Comparison of ENCODE assay signal across 1 cellular context in the genomic region with DNA sequence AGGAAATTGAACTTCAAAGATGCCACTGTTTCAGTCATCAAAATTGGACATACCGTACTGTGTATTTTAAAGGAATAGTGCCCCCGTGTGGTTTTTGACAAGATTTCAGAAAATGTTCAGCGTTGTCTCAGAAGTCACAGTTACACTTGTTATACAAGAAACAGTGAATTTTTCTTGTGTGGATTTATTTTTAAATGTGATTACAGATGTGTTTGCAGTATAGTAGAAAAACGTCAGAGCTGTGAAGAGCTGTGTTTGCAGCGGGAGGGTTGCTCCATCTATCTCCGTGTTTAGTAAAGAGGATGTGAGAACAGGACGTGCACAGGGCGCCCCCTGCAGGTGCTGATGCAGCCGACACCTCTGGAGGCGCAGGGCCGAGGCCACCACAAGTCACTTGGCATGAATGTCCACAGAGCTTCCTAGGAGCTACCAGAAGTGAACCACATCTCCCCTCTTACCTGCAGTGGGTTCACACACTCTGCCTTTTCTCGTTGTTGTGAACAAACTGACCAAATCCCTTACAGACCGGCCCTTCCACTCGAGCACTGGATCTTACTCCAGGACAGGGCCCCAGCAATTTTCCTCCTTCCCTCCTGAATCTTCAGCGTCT.
TF ChIP-seq lines count a peak whose summit lies in the region.

No MANE protein-coding gene starts in this region.

TF ChIP-seq in HepG2, 621 proteins besides CTCF, POLR2A, EP300 and RAD21 (continued from another document and continues in another):
- TF ChIP-seq, protein P1, sequence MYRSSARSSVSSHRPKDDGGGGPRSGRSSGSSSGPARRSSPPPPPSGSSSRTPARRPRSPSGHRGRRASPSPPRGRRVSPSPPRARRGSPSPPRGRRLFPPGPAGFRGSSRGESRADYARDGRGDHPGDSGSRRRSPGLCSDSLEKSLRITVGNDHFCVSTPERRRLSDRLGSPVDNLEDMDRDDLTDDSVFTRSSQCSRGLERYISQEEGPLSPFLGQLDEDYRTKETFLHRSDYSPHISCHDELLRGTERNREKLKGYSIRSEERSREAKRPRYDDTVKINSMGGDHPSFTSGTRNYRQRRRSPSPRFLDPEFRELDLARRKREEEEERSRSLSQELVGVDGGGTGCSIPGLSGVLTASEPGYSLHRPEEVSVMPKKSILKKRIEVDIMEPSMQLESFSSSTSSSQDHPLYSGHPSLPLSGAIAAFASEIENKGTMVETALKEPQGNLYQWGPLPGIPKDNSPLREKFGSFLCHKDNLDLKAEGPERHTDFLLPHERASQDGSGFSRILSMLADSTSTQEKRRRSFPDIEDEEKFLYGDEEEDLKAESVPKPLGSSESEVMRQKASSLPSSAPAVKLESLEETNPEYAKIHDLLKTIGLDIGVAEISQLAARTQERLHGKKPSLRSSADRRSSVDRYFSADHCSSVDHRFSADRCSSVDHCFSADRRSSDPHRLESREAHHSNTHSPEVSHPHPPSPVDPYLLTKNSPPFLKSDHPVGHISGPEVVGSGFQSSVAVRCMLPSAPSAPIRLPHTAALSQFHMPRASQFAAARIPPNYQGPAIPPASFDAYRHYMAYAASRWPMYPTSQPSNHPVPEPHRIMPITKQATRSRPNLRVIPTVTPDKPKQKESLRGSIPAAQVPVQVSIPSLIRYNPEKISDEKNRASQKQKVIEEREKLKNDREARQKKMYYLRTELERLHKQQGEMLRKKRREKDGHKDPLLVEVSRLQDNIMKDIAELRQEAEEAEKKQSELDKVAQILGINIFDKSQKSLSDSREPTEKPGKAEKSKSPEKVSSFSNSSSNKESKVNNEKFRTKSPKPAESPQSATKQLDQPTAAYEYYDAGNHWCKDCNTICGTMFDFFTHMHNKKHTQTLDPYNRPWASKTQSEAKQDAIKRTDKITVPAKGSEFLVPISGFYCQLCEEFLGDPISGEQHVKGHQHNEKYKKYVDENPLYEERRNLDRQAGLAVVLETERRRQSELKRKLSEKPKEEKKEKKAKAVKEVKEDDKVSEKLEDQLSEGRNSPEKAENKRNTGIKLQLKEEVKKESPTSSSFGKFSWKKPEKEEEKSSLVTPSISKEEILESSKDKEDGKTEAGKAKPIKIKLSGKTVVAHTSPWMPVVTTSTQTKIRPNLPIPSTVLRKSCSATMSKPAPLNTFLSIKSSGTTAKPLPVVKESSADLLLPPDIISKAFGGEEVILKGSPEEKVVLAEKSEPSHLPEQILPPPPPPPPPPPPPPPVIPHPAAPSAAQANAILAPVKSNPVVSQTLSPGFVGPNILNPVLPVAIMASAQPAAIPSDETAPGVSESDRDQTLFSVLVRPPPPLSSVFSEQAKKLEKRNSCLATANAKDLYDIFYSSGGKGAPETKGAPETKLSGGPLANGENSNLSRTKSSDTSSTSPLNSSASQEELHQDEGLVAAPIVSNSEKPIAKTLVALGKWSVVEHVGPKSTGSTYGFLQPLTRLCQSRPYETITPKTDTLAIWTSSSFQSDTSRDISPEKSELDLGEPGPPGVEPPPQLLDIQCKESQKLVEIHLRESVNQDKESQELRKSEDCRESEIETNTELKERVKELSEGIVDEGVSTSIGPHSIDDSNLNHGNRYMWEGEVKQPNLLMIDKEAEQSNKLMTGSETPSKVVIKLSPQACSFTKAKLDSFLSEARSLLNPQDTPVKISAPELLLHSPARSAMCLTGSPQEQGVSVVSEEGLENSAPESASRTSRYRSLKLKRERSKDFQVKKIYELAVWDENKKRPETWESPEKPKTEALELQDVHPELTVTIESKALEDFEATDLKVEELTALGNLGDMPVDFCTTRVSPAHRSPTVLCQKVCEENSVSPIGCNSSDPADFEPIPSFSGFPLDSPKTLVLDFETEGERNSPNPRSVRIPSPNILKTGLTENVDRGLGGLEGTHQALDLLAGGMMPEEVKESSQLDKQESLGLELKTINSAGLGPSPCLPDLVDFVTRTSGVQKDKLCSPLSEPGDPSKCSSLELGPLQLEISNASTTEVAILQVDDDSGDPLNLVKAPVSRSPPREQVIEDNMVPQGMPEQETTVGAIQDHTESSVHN (CRISPR knock-in tag; IDR thresholded peaks at IDR 0.05): no peak
- TF ChIP-seq MATR3 (CRISPR knock-in tag; IDR thresholded peaks at IDR 0.05): no peak
- peak; percentile 48; the same call in 1 of the 2 replicates for TF ChIP-seq KMT2B (CRISPR knock-in tag; IDR thresholded peaks at IDR 0.05)
- no peak for TF ChIP-seq RORA (CRISPR knock-in tag; IDR thresholded peaks at IDR 0.05)
- TF ChIP-seq HOXA3 (CRISPR knock-in tag; IDR thresholded peaks at IDR 0.05): peak; percentile 36; the same call in 1 of the 2 replicates
- TF ChIP-seq CENPX (CRISPR knock-in tag; IDR thresholded peaks at IDR 0.05): no peak
- TF ChIP-seq ZNF296 (CRISPR knock-in tag; conservative IDR thresholded peaks at IDR 0.05): no peak
- 0 out of 2 replicates have a peak, but pooled peaks have one; percentile 20 for TF ChIP-seq NFYC (CRISPR knock-in tag; IDR thresholded peaks at IDR 0.05)
- TF ChIP-seq ZNF607 (CRISPR knock-in tag; IDR thresholded peaks at IDR 0.05; ENCODE audit: borderline replicate concordance): no peak
- TF ChIP-seq KDM5A (IDR thresholded peaks at IDR 0.05; ENCODE audit: borderline replicate concordance, low read length): peak; percentile 84; the same call in 1 of the 2 replicates
- TF ChIP-seq ZMYM2 (CRISPR knock-in tag; IDR thresholded peaks at IDR 0.05): no peak
- TF ChIP-seq, protein P2, sequence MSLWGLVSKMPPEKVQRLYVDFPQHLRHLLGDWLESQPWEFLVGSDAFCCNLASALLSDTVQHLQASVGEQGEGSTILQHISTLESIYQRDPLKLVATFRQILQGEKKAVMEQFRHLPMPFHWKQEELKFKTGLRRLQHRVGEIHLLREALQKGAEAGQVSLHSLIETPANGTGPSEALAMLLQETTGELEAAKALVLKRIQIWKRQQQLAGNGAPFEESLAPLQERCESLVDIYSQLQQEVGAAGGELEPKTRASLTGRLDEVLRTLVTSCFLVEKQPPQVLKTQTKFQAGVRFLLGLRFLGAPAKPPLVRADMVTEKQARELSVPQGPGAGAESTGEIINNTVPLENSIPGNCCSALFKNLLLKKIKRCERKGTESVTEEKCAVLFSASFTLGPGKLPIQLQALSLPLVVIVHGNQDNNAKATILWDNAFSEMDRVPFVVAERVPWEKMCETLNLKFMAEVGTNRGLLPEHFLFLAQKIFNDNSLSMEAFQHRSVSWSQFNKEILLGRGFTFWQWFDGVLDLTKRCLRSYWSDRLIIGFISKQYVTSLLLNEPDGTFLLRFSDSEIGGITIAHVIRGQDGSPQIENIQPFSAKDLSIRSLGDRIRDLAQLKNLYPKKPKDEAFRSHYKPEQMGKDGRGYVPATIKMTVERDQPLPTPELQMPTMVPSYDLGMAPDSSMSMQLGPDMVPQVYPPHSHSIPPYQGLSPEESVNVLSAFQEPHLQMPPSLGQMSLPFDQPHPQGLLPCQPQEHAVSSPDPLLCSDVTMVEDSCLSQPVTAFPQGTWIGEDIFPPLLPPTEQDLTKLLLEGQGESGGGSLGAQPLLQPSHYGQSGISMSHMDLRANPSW (CRISPR knock-in tag; IDR thresholded peaks at IDR 0.05; ENCODE audit: borderline replicate concordance): peak; percentile 81; the same call in 1 of the 2 replicates
- TF ChIP-seq, protein P3, sequence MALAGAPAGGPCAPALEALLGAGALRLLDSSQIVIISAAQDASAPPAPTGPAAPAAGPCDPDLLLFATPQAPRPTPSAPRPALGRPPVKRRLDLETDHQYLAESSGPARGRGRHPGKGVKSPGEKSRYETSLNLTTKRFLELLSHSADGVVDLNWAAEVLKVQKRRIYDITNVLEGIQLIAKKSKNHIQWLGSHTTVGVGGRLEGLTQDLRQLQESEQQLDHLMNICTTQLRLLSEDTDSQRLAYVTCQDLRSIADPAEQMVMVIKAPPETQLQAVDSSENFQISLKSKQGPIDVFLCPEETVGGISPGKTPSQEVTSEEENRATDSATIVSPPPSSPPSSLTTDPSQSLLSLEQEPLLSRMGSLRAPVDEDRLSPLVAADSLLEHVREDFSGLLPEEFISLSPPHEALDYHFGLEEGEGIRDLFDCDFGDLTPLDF (CRISPR knock-in tag; IDR thresholded peaks at IDR 0.05): no peak
- TF ChIP-seq ZNF136 (CRISPR knock-in tag; IDR thresholded peaks at IDR 0.05; ENCODE audit: low read depth): 0 out of 2 replicates have a peak, but pooled peaks have one; percentile 48
- no peak; the same call in 1 of the 2 replicates for TF ChIP-seq ZKSCAN8 (CRISPR knock-in tag; IDR thresholded peaks at IDR 0.05; ENCODE audit: borderline replicate concordance)
- no peak for TF ChIP-seq FOXA1 (IDR thresholded peaks at IDR 0.05)
- TF ChIP-seq FOXA1 (CRISPR knock-in tag; IDR thresholded peaks at IDR 0.05): peak; percentile 35; the same call in 1 of the 2 replicates
- TF ChIP-seq ZBTB38 (CRISPR knock-in tag; IDR thresholded peaks at IDR 0.05): no peak
- TF ChIP-seq CHD2 (IDR thresholded peaks at IDR 0.05; ENCODE audit: low read depth, low read length): no peak; the same call in 1 of the 2 replicates
- TF ChIP-seq TBX3 (IDR thresholded peaks at IDR 0.05; ENCODE audit: borderline replicate concordance): no peak
- TF ChIP-seq, protein P4, sequence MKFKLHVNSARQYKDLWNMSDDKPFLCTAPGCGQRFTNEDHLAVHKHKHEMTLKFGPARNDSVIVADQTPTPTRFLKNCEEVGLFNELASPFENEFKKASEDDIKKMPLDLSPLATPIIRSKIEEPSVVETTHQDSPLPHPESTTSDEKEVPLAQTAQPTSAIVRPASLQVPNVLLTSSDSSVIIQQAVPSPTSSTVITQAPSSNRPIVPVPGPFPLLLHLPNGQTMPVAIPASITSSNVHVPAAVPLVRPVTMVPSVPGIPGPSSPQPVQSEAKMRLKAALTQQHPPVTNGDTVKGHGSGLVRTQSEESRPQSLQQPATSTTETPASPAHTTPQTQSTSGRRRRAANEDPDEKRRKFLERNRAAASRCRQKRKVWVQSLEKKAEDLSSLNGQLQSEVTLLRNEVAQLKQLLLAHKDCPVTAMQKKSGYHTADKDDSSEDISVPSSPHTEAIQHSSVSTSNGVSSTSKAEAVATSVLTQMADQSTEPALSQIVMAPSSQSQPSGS (CRISPR knock-in tag; IDR thresholded peaks at IDR 0.05): no peak
- peak; percentile 97 for TF ChIP-seq XRCC5 (optimal IDR thresholded peaks at IDR 0.05; ENCODE audit: low read length)
- no peak for TF ChIP-seq NFIB (CRISPR knock-in tag; IDR thresholded peaks at IDR 0.05; ENCODE audit: borderline replicate concordance)
- TF ChIP-seq ZNF567 (CRISPR knock-in tag; IDR thresholded peaks at IDR 0.05; ENCODE audit: borderline replicate concordance): no peak
- TF ChIP-seq RXRB (CRISPR knock-in tag; IDR thresholded peaks at IDR 0.05; ENCODE audit: borderline replicate concordance): no peak
- TF ChIP-seq HMG20A (CRISPR knock-in tag; IDR thresholded peaks at IDR 0.05; ENCODE audit: borderline replicate concordance): no peak
- TF ChIP-seq, protein P5, sequence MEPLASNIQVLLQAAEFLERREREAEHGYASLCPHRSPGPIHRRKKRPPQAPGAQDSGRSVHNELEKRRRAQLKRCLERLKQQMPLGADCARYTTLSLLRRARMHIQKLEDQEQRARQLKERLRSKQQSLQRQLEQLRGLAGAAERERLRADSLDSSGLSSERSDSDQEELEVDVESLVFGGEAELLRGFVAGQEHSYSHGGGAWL (CRISPR knock-in tag; IDR thresholded peaks at IDR 0.05): no peak
- TF ChIP-seq, protein P6, sequence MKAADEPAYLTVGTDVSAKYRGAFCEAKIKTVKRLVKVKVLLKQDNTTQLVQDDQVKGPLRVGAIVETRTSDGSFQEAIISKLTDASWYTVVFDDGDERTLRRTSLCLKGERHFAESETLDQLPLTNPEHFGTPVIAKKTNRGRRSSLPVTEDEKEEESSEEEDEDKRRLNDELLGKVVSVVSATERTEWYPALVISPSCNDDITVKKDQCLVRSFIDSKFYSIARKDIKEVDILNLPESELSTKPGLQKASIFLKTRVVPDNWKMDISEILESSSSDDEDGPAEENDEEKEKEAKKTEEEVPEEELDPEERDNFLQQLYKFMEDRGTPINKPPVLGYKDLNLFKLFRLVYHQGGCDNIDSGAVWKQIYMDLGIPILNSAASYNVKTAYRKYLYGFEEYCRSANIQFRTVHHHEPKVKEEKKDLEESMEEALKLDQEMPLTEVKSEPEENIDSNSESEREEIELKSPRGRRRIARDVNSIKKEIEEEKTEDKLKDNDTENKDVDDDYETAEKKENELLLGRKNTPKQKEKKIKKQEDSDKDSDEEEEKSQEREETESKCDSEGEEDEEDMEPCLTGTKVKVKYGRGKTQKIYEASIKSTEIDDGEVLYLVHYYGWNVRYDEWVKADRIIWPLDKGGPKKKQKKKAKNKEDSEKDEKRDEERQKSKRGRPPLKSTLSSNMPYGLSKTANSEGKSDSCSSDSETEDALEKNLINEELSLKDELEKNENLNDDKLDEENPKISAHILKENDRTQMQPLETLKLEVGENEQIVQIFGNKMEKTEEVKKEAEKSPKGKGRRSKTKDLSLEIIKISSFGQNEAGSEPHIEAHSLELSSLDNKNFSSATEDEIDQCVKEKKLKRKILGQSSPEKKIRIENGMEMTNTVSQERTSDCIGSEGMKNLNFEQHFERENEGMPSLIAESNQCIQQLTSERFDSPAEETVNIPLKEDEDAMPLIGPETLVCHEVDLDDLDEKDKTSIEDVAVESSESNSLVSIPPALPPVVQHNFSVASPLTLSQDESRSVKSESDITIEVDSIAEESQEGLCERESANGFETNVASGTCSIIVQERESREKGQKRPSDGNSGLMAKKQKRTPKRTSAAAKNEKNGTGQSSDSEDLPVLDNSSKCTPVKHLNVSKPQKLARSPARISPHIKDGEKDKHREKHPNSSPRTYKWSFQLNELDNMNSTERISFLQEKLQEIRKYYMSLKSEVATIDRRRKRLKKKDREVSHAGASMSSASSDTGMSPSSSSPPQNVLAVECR (CRISPR knock-in tag; IDR thresholded peaks at IDR 0.05; ENCODE audit: borderline replicate concordance): no peak; the same call in 1 of the 2 replicates
- TF ChIP-seq ZNF652 (CRISPR knock-in tag; IDR thresholded peaks at IDR 0.05; ENCODE audit: borderline replicate concordance, low read depth): no peak
- no peak for TF ChIP-seq ZNF629 (CRISPR knock-in tag; conservative IDR thresholded peaks at IDR 0.05)
- TF ChIP-seq MED8 (CRISPR knock-in tag; IDR thresholded peaks at IDR 0.05; ENCODE audit: insufficient replicate concordance): no peak
- no peak for TF ChIP-seq PHB2 (IDR thresholded peaks at IDR 0.05; ENCODE audit: partially characterized antibody)
- TF ChIP-seq, protein P7, sequence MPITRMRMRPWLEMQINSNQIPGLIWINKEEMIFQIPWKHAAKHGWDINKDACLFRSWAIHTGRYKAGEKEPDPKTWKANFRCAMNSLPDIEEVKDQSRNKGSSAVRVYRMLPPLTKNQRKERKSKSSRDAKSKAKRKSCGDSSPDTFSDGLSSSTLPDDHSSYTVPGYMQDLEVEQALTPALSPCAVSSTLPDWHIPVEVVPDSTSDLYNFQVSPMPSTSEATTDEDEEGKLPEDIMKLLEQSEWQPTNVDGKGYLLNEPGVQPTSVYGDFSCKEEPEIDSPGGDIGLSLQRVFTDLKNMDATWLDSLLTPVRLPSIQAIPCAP (CRISPR knock-in tag; IDR thresholded peaks at IDR 0.05; ENCODE audit: low read depth): no peak
- TF ChIP-seq ZIK1 (CRISPR knock-in tag; IDR thresholded peaks at IDR 0.05; ENCODE audit: borderline replicate concordance, low read depth): no peak
- no peak for TF ChIP-seq HES4 (CRISPR knock-in tag; IDR thresholded peaks at IDR 0.05; ENCODE audit: borderline replicate concordance)
- TF ChIP-seq, protein P8, sequence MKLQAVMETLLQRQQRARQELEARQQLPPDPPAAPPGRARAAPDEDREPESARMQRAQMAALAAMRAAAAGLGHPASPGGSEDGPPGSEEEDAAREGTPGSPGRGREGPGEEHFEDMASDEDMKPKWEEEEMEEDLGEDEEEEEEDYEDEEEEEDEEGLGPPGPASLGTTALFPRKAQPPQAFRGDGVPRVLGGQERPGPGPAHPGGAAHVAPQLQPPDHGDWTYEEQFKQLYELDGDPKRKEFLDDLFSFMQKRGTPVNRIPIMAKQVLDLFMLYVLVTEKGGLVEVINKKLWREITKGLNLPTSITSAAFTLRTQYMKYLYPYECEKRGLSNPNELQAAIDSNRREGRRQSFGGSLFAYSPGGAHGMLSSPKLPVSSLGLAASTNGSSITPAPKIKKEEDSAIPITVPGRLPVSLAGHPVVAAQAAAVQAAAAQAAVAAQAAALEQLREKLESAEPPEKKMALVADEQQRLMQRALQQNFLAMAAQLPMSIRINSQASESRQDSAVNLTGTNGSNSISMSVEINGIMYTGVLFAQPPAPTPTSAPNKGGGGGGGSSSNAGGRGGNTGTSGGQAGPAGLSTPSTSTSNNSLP (IDR thresholded peaks at IDR 0.05; ENCODE audit: low read depth, low read length): 0 out of 2 replicates have a peak, but pooled peaks have one; percentile 16
